Comparison of ENCODE assay signal across 1 cellular context in the genomic region with DNA sequence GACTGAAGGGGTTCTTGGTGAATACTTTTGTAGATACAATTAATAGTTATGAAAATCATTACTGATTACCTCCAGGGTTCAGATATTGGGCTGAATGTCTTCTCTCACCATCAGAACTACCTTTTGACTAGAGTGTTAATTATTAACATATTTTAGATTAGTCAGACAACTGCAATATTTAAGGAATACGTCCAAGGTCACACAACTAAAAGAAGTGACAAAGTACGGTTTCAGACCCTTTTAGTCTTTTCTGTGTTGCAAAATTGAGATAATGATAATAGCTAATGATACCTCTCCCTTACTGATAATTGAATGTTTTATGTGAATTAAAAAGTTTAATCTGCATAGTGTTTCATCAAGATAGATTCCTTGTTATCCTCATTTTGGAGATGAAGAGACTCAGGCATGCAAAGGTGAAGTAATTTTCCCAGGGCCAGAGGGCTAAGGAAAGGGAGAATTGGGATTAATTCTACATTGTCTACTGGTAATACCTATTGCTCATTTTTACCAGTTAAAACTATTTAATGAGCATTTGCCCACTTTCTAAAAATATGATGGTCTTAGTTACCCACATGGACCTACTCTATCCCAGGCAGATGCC.
TF ChIP-seq lines count a peak whose summit lies in the region.

No MANE protein-coding gene starts in this region.

TF ChIP-seq in HepG2, 621 proteins besides CTCF, POLR2A, EP300 and RAD21 (continued from another document and continues in another):
- TF ChIP-seq DRAP1 (CRISPR knock-in tag; IDR thresholded peaks at IDR 0.05) (0 out of 2 replicates have a peak, but pooled peaks have one; percentile 36), MIER3 (CRISPR knock-in tag; IDR thresholded peaks at IDR 0.05; ENCODE audit: borderline replicate concordance) (no peak), XBP1 (CRISPR knock-in tag; IDR thresholded peaks at IDR 0.05) (no peak), ZNF543 (CRISPR knock-in tag; IDR thresholded peaks at IDR 0.05) (no peak), ZNF572 (CRISPR knock-in tag; IDR thresholded peaks at IDR 0.05) (no peak), MIXL1 (CRISPR knock-in tag; IDR thresholded peaks at IDR 0.05) (peak; percentile 76), ZNF331 (CRISPR knock-in tag; IDR thresholded peaks at IDR 0.05) (no peak), TCF7 (IDR thresholded peaks at IDR 0.05; ENCODE audit: low read depth) (peak; percentile 37; the same call in 1 of the 2 replicates), PLSCR1 (CRISPR knock-in tag; IDR thresholded peaks at IDR 0.05; ENCODE audit: borderline replicate concordance) (no peak), ARNT (IDR thresholded peaks at IDR 0.05) (no peak), POGZ (CRISPR knock-in tag; IDR thresholded peaks at IDR 0.05) (peak; percentile 36; the same call in 1 of the 2 replicates), BCL6 (CRISPR knock-in tag; IDR thresholded peaks at IDR 0.05) (0 out of 2 replicates have a peak, but pooled peaks have one; percentile 7), HOMEZ (CRISPR knock-in tag; IDR thresholded peaks at IDR 0.05; ENCODE audit: low read depth) (peak; percentile 61; the same call in 1 of the 2 replicates), KLF6 (CRISPR knock-in tag; IDR thresholded peaks at IDR 0.05) (no peak), LCORL (IDR thresholded peaks at IDR 0.05) (no peak), LCORL (CRISPR knock-in tag; IDR thresholded peaks at IDR 0.05) (no peak), ZHX1 (CRISPR knock-in tag; IDR thresholded peaks at IDR 0.05; ENCODE audit: low read depth) (no peak), ZMYM4 (CRISPR knock-in tag; IDR thresholded peaks at IDR 0.05) (no peak; the same call in 1 of the 2 replicates), REL (CRISPR knock-in tag; conservative IDR thresholded peaks at IDR 0.05) (no peak), ATRX (CRISPR knock-in tag; IDR thresholded peaks at IDR 0.05; ENCODE audit: borderline replicate concordance) (no peak), ZFP62 (CRISPR knock-in tag; IDR thresholded peaks at IDR 0.05) (no peak), ZNF430 (CRISPR knock-in tag; IDR thresholded peaks at IDR 0.05) (no peak), MEIS1 (CRISPR knock-in tag; IDR thresholded peaks at IDR 0.05; ENCODE audit: borderline replicate concordance) (no peak), RXRB (CRISPR knock-in tag; IDR thresholded peaks at IDR 0.05; ENCODE audit: borderline replicate concordance) (peak; percentile 30; the same call in 1 of the 2 replicates), ZNF775 (CRISPR knock-in tag; IDR thresholded peaks at IDR 0.05; ENCODE audit: borderline replicate concordance) (no peak), ZFP36L1 (CRISPR knock-in tag; IDR thresholded peaks at IDR 0.05) (0 out of 2 replicates have a peak, but pooled peaks have one; percentile 22), IKZF4 (CRISPR knock-in tag; IDR thresholded peaks at IDR 0.05; ENCODE audit: borderline replicate concordance, low read depth, not compliant biosample characterization) (no peak), HDAC2 (CRISPR knock-in tag; IDR thresholded peaks at IDR 0.05) (0 out of 2 replicates have a peak, but pooled peaks have one; percentile 21), GATAD2A (CRISPR knock-in tag; IDR thresholded peaks at IDR 0.05) (peak; percentile 87), ARNTL (CRISPR knock-in tag; IDR thresholded peaks at IDR 0.05) (no peak), SNAI1 (CRISPR knock-in tag; IDR thresholded peaks at IDR 0.05; ENCODE audit: borderline replicate concordance) (no peak), RCOR2 (CRISPR knock-in tag; IDR thresholded peaks at IDR 0.05) (0 out of 2 replicates have a peak, but pooled peaks have one; percentile 21), LRRFIP1 (CRISPR knock-in tag; conservative IDR thresholded peaks at IDR 0.05) (no peak)
- TF ChIP-seq, protein P1, sequence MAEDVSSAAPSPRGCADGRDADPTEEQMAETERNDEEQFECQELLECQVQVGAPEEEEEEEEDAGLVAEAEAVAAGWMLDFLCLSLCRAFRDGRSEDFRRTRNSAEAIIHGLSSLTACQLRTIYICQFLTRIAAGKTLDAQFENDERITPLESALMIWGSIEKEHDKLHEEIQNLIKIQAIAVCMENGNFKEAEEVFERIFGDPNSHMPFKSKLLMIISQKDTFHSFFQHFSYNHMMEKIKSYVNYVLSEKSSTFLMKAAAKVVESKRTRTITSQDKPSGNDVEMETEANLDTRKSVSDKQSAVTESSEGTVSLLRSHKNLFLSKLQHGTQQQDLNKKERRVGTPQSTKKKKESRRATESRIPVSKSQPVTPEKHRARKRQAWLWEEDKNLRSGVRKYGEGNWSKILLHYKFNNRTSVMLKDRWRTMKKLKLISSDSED (CRISPR knock-in tag; IDR thresholded peaks at IDR 0.05) = no peak
- TF ChIP-seq, protein P2, sequence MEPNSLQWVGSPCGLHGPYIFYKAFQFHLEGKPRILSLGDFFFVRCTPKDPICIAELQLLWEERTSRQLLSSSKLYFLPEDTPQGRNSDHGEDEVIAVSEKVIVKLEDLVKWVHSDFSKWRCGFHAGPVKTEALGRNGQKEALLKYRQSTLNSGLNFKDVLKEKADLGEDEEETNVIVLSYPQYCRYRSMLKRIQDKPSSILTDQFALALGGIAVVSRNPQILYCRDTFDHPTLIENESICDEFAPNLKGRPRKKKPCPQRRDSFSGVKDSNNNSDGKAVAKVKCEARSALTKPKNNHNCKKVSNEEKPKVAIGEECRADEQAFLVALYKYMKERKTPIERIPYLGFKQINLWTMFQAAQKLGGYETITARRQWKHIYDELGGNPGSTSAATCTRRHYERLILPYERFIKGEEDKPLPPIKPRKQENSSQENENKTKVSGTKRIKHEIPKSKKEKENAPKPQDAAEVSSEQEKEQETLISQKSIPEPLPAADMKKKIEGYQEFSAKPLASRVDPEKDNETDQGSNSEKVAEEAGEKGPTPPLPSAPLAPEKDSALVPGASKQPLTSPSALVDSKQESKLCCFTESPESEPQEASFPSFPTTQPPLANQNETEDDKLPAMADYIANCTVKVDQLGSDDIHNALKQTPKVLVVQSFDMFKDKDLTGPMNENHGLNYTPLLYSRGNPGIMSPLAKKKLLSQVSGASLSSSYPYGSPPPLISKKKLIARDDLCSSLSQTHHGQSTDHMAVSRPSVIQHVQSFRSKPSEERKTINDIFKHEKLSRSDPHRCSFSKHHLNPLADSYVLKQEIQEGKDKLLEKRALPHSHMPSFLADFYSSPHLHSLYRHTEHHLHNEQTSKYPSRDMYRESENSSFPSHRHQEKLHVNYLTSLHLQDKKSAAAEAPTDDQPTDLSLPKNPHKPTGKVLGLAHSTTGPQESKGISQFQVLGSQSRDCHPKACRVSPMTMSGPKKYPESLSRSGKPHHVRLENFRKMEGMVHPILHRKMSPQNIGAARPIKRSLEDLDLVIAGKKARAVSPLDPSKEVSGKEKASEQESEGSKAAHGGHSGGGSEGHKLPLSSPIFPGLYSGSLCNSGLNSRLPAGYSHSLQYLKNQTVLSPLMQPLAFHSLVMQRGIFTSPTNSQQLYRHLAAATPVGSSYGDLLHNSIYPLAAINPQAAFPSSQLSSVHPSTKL (CRISPR knock-in tag; IDR thresholded peaks at IDR 0.05) = peak; percentile 93
- TF ChIP-seq, protein P3, sequence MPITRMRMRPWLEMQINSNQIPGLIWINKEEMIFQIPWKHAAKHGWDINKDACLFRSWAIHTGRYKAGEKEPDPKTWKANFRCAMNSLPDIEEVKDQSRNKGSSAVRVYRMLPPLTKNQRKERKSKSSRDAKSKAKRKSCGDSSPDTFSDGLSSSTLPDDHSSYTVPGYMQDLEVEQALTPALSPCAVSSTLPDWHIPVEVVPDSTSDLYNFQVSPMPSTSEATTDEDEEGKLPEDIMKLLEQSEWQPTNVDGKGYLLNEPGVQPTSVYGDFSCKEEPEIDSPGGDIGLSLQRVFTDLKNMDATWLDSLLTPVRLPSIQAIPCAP (CRISPR knock-in tag; IDR thresholded peaks at IDR 0.05; ENCODE audit: low read depth) = no peak
- TF ChIP-seq, protein P4, sequence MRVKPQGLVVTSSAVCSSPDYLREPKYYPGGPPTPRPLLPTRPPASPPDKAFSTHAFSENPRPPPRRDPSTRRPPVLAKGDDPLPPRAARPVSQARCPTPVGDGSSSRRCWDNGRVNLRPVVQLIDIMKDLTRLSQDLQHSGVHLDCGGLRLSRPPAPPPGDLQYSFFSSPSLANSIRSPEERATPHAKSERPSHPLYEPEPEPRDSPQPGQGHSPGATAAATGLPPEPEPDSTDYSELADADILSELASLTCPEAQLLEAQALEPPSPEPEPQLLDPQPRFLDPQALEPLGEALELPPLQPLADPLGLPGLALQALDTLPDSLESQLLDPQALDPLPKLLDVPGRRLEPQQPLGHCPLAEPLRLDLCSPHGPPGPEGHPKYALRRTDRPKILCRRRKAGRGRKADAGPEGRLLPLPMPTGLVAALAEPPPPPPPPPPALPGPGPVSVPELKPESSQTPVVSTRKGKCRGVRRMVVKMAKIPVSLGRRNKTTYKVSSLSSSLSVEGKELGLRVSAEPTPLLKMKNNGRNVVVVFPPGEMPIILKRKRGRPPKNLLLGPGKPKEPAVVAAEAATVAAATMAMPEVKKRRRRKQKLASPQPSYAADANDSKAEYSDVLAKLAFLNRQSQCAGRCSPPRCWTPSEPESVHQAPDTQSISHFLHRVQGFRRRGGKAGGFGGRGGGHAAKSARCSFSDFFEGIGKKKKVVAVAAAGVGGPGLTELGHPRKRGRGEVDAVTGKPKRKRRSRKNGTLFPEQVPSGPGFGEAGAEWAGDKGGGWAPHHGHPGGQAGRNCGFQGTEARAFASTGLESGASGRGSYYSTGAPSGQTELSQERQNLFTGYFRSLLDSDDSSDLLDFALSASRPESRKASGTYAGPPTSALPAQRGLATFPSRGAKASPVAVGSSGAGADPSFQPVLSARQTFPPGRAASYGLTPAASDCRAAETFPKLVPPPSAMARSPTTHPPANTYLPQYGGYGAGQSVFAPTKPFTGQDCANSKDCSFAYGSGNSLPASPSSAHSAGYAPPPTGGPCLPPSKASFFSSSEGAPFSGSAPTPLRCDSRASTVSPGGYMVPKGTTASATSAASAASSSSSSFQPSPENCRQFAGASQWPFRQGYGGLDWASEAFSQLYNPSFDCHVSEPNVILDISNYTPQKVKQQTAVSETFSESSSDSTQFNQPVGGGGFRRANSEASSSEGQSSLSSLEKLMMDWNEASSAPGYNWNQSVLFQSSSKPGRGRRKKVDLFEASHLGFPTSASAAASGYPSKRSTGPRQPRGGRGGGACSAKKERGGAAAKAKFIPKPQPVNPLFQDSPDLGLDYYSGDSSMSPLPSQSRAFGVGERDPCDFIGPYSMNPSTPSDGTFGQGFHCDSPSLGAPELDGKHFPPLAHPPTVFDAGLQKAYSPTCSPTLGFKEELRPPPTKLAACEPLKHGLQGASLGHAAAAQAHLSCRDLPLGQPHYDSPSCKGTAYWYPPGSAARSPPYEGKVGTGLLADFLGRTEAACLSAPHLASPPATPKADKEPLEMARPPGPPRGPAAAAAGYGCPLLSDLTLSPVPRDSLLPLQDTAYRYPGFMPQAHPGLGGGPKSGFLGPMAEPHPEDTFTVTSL (CRISPR knock-in tag; IDR thresholded peaks at IDR 0.05; ENCODE audit: borderline replicate concordance) = peak; percentile 39; the same call in 1 of the 2 replicates
